Comparison of ENCODE assay signal across 27 cellular contexts in the genomic region with DNA sequence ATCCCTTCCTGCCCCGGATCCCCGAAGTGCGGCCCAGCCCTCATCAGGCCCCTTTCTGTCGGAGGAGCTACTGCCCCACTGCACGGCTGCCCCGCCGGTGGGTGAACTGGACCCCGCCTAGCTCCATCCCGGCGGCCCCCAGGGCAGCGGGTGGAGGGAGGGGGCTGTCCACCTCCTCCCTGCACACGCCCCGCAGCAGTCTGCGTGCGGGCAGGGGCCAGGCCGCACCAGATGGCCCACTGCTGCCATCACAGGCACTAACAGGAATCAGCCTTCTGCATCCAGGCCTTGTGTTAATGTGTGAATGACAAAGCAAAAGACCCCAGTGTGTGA. TPM values are rescaled to one million over a fixed set of nuclear protein-coding genes. Genes with fewer than 3 reads are reported as not detected.
"Had no signal": no experiment of that assay in that cellular context is flagged by ENCODE, and none has a peak within 500 bp of the region (broad histone marks: within the 10 kb centered on the region; RNA-seq: fewer than 3 reads in every experiment).

No MANE protein-coding gene starts in this region.

- H3K36me3 ChIP-seq: ascending aorta, breast epithelium, gastrocnemius medialis, heart left ventricle, left lung, pancreas, right lobe of liver, thyroid gland, uterus had no signal

- H3K9me3 ChIP-seq: ascending aorta, breast epithelium, gastrocnemius medialis, heart left ventricle, left lung, pancreas, right lobe of liver, thyroid gland, uterus had no signal

- H3K27ac Mint-ChIP-seq: stimulated activated naive B cell treated with anti-CD40 and anti-IgM and Interleukin-4, amounts not matched to agents 10 μg/mL and 1 μg/mL and 100 μg/mL, for 72 hours had no signal

- H3K27ac ChIP-seq: ascending aorta, breast epithelium, coronary artery, gastrocnemius medialis, heart left ventricle, left lung, pancreas, right lobe of liver, thyroid gland, uterus had no signal

- ATAC-seq: gastrocnemius medialis; left lung; pancreas; stimulated activated naive B cell treated with anti-CD40 and anti-IgM and Interleukin-4, amounts not matched to agents 10 μg/mL and 1 μg/mL and 100 μg/mL, for 72 hours had no signal

- H3K27me3 ChIP-seq: ascending aorta, pancreas, right lobe of liver, thyroid gland, uterus had no signal

- H3K4me1 ChIP-seq: ascending aorta, breast epithelium, gastrocnemius medialis, heart left ventricle, left lung, pancreas, thyroid gland, uterus had no signal

- H3K4me3 Mint-ChIP-seq: stimulated activated naive B cell treated with anti-CD40 and anti-IgM and Interleukin-4, amounts not matched to agents 10 μg/mL and 1 μg/mL and 100 μg/mL, for 72 hours had no signal

- H3K9me3 Mint-ChIP-seq: stimulated activated naive B cell treated with anti-CD40 and anti-IgM and Interleukin-4, amounts not matched to agents 10 μg/mL and 1 μg/mL and 100 μg/mL, for 72 hours had no signal

- DNase-seq: activated CD4-positive, alpha-beta T cell treated with anti-CD3 and anti-CD28 coated beads for 1 hour; activated CD8-positive, alpha-beta memory T cell treated with anti-CD3 and anti-CD28 coated beads for 24 hours; activated CD8-positive, alpha-beta memory T cell treated with anti-CD3 and anti-CD28 coated beads, Interleukin-2, amount 50 U/mL, for 48 hours; activated effector memory CD4-positive, alpha-beta T cell treated with anti-CD3 and anti-CD28 coated beads, Interleukin-2, amount 50 U/mL, for 16 hours; activated naive CD4-positive, alpha-beta T cell treated with anti-CD3 and anti-CD28 coated beads, Interleukin-2, amount 50 U/mL, for 16 hours; activated T-cell treated with anti-CD3 and anti-CD28 coated beads, Interleukin-2, amount 50 U/mL, for 48 hours; gastrocnemius medialis; heart left ventricle; mammary epithelial cell; right lobe of liver; small intestine; stimulated activated CD4-positive, alpha-beta T cell treated with anti-CD3 and anti-CD28 coated beads, Interleukin-15, amount 100 ng/mL, for 24 hours; stimulated activated CD4-positive, alpha-beta T cell treated with anti-CD3 and anti-CD28 coated beads, Interleukin-4, amount 100 ng/mL, for 24 hours; stimulated activated naive B cell treated with anti-CD40 and anti-IgM and Interleukin-4, amounts not matched to agents 10 μg/mL and 1 μg/mL and 100 μg/mL, for 72 hours; T-helper 1 cell; T-helper 9 cell; thyroid gland; uterus had no signal

- H3K4me3 ChIP-seq: ascending aorta, breast epithelium, coronary artery, gastrocnemius medialis, heart left ventricle, left lung, pancreas, right lobe of liver, thyroid gland, uterus had no signal

- H3K36me3 Mint-ChIP-seq: stimulated activated naive B cell treated with anti-CD40 and anti-IgM and Interleukin-4, amounts not matched to agents 10 μg/mL and 1 μg/mL and 100 μg/mL, for 72 hours had no signal

RNA-seq across cellular contexts. Expression of gene UNC93A, which starts 54.9 kb away (rescaled TPM):
- total RNA-seq: ascending aorta, breast epithelium, gastrocnemius medialis, heart left ventricle, kidney epithelial cell, left lung, mammary epithelial cell, mononuclear cell, pancreas, pulmonary artery endothelial cell, subcutaneous adipose tissue, thyroid gland had no signal
- polyA plus RNA-seq: heart left ventricle, mammary epithelial cell, pancreas had no signal
